ENCODE assay signal across 8 cellular contexts in the genomic region with DNA sequence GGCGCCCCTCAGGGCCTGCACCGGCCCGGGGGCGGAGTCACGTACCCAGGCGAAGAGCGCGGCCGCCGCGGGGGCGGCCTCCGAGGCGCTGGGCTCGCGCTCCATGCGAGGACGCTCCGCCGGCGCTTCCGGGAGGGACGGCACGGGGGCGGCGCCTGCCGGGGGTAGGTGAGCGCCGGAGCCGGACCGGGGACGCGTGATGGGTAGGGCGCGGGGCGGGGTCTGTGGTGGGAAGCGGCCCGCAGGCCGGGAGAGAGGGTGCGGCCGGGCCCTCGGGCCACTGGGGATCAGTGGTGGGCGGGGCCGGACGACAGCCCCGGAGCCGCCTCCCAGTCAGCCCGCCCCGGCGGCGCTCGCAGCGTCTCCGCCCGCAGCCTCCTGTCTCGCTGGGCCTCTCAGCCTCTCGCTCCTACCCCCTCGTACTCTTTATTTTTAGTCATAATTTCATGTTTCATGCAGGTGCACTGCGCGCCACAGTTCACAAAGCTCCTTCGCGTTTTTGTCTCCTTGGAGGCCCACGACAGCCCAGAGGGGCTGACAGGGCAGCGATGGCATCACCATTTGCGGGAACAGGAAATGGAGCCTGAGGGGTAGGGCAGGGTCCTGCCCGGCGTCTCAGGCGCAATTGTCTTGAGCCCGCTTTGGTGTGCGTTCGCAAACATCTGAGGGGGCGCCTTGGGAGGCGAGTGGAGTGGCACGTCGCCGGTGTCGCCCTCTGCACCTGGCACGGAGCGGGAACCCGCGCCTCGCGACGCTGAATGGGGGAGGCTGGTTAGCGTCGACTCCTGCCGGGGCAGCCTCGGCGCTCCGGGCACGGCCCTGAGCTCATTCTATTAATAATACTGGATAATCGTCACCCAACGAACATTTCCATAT. TPM values are rescaled to one million over a fixed set of nuclear protein-coding genes. Genes with fewer than 3 reads are reported as not detected.
DNase-seq lines count a peak whose midpoint lies in the region; ATAC-seq and TF ChIP-seq lines count a peak whose summit lies in the region.

A gene (minus strand): TSS at position 142 of the 876 bp plus-strand sequence. CDS start 37 bp downstream, at position 105.

- peaks cover 16% of the 10 kb centered on the region for H3K4me1 ChIP-seq in SJSA1 (replicated peaks)
- peaks cover 0 to 21% (median 0%) of the 10 kb centered on the region in 3 donors for H3K4me1 ChIP-seq in gastroesophageal sphincter
- H3K4me1 ChIP-seq in suprapubic skin: peaks cover 25% of the 10 kb centered on the region

- no peak for TF ChIP-seq CTCF in HFF-Myc (IDR thresholded peaks at IDR 0.05; ENCODE audit: low read depth, low read length, missing control alignments)
- TF ChIP-seq CTCF in gastroesophageal sphincter (IDR thresholded peaks at IDR 0.05): peak in 2 of 4 experiments; percentile 22 to 36
- no peak for TF ChIP-seq CTCF in suprapubic skin (IDR thresholded peaks at IDR 0.05)

- H3K27ac ChIP-seq in SJSA1 (no peak within 1 kb of the TSS), gastroesophageal sphincter (peak within 1 kb of the TSS; percentile 62 to 91 (median 89)), suprapubic skin (peak within 1 kb of the TSS; percentile 88)

- peak; percentile 97 for ATAC-seq in gastroesophageal sphincter

- TF ChIP-seq POLR2A in gastroesophageal sphincter (IDR thresholded peaks at IDR 0.05): peak; percentile 68 to 74
- TF ChIP-seq POLR2A in suprapubic skin (IDR thresholded peaks at IDR 0.05): no peak

- H3K36me3 ChIP-seq in SJSA1: no peaks in the 10 kb centered on the region
- no peaks in the 10 kb centered on the region for H3K36me3 ChIP-seq in gastroesophageal sphincter
- no peaks in the 10 kb centered on the region for H3K36me3 ChIP-seq in suprapubic skin

- peak; percentile 44 for DNase-seq in GM04503 (ENCODE audit: low read depth)
- DNase-seq in HFF-Myc (ENCODE audit: extremely low read depth, low read depth): peak; percentile 21
- DNase-seq in MV-4-11 (lab: John Stamatoyannopoulos, UW): peak; percentile 86
- DNase-seq in SJSA1 (ENCODE audit: low read depth in 1 of 2, low spot score in 2 of 2): peak; percentile 88 to 96
- peak; percentile 61 to 91 (median 70) for DNase-seq in activated naive CD4-positive, alpha-beta T cell (lab: John Stamatoyannopoulos, UW)
- DNase-seq in nucleus accumbens (lab: John Stamatoyannopoulos, UW): peak in 54 of 56 donors; percentile 20 to 90 (median 72)
- peak; percentile 93 to 95 for DNase-seq in suprapubic skin (ENCODE audit: low spot score in 2 of 2)

- H3K4me3 ChIP-seq in HFF-Myc (replicated peaks; ENCODE audit: low read depth, low read length) (peak within 1 kb of the TSS; percentile 66), SJSA1 (peak within 1 kb of the TSS; percentile 57), gastroesophageal sphincter (peak within 1 kb of the TSS; percentile 76 to 78), suprapubic skin (peak within 1 kb of the TSS; percentile 82)

- WGBS in gastroesophageal sphincter (ENCODE audit: low coverage in 1 of 2), 2 donors: 1% methylated on average over 17 of the region's 93 CpGs; no CpG with 5 or more reads in 1 of the 2 donors
- WGBS in suprapubic skin: under 1% methylated on average over 83 of the region's 93 CpGs

- H3K27me3 ChIP-seq in SJSA1 (replicated peaks): peaks cover 15% of the 10 kb centered on the region
- H3K27me3 ChIP-seq in gastroesophageal sphincter: no peaks in the 10 kb centered on the region
- no peaks in the 10 kb centered on the region for H3K27me3 ChIP-seq in suprapubic skin

- TF ChIP-seq EP300 in gastroesophageal sphincter (IDR thresholded peaks at IDR 0.05): no peak
- TF ChIP-seq EP300 in suprapubic skin (IDR thresholded peaks at IDR 0.05): no peak

- no peaks in the 10 kb centered on the region for H3K9me3 ChIP-seq in SJSA1 (replicated peaks)
- H3K9me3 ChIP-seq in gastroesophageal sphincter: no peaks in the 10 kb centered on the region
- no peaks in the 10 kb centered on the region for H3K9me3 ChIP-seq in suprapubic skin

RNA-seq across cellular contexts. Expression of the gene that starts here (rescaled TPM):
- total RNA-seq in SJSA1 (2014; rRNA removed; shearing (Covaris generic)): 13.3 and 18.3 TPM in 2 replicates
- total RNA-seq in gastroesophageal sphincter: 10 to 100 TPM; 35.5 to 42.5 (median 36.3) TPM
- total RNA-seq in suprapubic skin: 10 to 100 TPM; 24.1 to 37.4 (median 29.9) TPM

Comparison
In these comparisons a context has a peak if more than half of its experiments do, and no peak if none do; other contexts are left out.
1. DNase-seq: peak in every context shown above with its lines; median percentile 94 in suprapubic skin; 92 in SJSA1; 86 in MV-4-11; 72 in nucleus accumbens; 70 in activated naive CD4-positive, alpha-beta T cell; 44 in GM04503; 21 in HFF-Myc.
2. POLR2A ChIP-seq: peak in gastroesophageal sphincter (2 of 2); none in suprapubic skin (0 of 2).
3. Peak in every context shown above with its lines, with median percentiles within 50 percentile points of each other: H3K4me3 ChIP-seq.